8 cellular contexts compared by ENCODE assay signal in genomic region chr11:75474878-75475766, GRCh38. TPM values are rescaled to one million over a fixed set of nuclear protein-coding genes. Genes with fewer than 3 reads are reported as not detected.
DNase-seq lines count a peak whose midpoint lies in the region; ATAC-seq lines count a peak whose summit lies in the region.

No MANE protein-coding gene starts in this region.

- peak overlapping the region; percentile 26 for H3K9ac ChIP-seq in skeletal muscle satellite cell (ENCODE audit: low read depth, low read length)

- no peak overlapping the region for H3K4me3 ChIP-seq in skeletal muscle satellite cell (ENCODE audit: low read length)

- H3K9me3 ChIP-seq in skeletal muscle satellite cell (replicated peaks; ENCODE audit: low read length): no peaks in the 10 kb centered on the region

- no peaks in the 10 kb centered on the region for H3K36me3 ChIP-seq in skeletal muscle satellite cell (ENCODE audit: insufficient read depth, low read length)

- H3K4me2 ChIP-seq in skeletal muscle satellite cell (ENCODE audit: low read length): peak overlapping the region; percentile 72

- peaks cover 16% of the 10 kb centered on the region for H3K4me1 ChIP-seq in skeletal muscle satellite cell (ENCODE audit: control insufficient read depth, insufficient read depth, low read length)

- DNase-seq in EH (ENCODE audit: low read depth) (peak; percentile 83), NCI-H510A (lab: John Stamatoyannopoulos, UW) (peak; percentile 35), globus pallidus (ENCODE audit: low spot score) (peak; percentile 17), GOT3 (lab: John Stamatoyannopoulos, UW) (no peak)
- peak; percentile 76 for DNase-seq in activated CD8-positive, alpha-beta memory T cell treated with anti-CD3 and anti-CD28 coated beads, Interleukin-2, amount 50 U/mL, for 48 hours

- no peak for ATAC-seq in HG03565 (IDR thresholded peaks at IDR 0.05; ENCODE audit: unreplicated experiment)
- ATAC-seq in HG03108 (IDR thresholded peaks at IDR 0.05; ENCODE audit: unreplicated experiment): no peak

- H3K27me3 ChIP-seq in skeletal muscle satellite cell (ENCODE audit: control insufficient read depth, insufficient read depth, low read length): no peaks in the 10 kb centered on the region

RNA-seq across cellular contexts. Expression of gene KLHL35, which starts 42.1 kb away (rescaled TPM):
- 1.5 and 3.5 TPM in 2 replicates for total RNA-seq in skeletal muscle satellite cell (2012; rRNA removed)

RNA-seq across cellular contexts. Expression of gene GDPD5, which starts 50.6 kb away (rescaled TPM):
- total RNA-seq in skeletal muscle satellite cell (2012; rRNA removed): 1.0 and 2.8 TPM in 2 replicates
